Comparison of ENCODE assay signal across 1 cellular context in the genomic region with DNA sequence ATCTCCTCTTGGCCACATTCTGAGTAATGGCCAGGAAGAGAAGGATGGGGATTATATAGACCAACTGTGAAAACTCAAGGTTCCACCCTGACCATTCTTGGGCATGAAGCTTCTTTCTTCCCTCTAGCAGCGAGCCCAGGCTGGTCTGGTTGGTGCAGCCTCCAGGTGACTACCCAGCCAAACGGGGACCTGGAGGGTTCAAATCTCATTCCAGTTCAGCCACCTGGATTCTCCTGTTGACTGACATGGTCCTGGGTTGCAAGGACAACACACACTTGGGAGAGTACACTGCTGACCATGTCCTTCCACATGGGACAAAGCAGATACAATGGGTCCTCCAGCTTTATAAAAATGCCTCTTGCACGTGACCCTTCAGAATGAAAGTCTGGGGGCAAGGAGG.
TF ChIP-seq lines count a peak whose summit lies in the region.

No MANE protein-coding gene starts in this region.

TF ChIP-seq in HepG2, 621 proteins besides CTCF, POLR2A, EP300 and RAD21 (continued from another document):
- no peak for TF ChIP-seq LBX2 (CRISPR knock-in tag; IDR thresholded peaks at IDR 0.05; ENCODE audit: borderline replicate concordance)
- no peak for TF ChIP-seq LCORL (IDR thresholded peaks at IDR 0.05)
- TF ChIP-seq LCORL (CRISPR knock-in tag; IDR thresholded peaks at IDR 0.05), result no peak
- no peak for TF ChIP-seq STAT5B (CRISPR knock-in tag; IDR thresholded peaks at IDR 0.05)
- no peak for TF ChIP-seq ZBTB4 (CRISPR knock-in tag; IDR thresholded peaks at IDR 0.05; ENCODE audit: borderline replicate concordance)
- TF ChIP-seq ZNF589 (CRISPR knock-in tag; conservative IDR thresholded peaks at IDR 0.05), result no peak
- TF ChIP-seq JUND (CRISPR knock-in tag; IDR thresholded peaks at IDR 0.05), result no peak
- TF ChIP-seq ZNF382 (CRISPR knock-in tag; IDR thresholded peaks at IDR 0.05; ENCODE audit: borderline replicate concordance), result no peak
